In the genomic region with DNA sequence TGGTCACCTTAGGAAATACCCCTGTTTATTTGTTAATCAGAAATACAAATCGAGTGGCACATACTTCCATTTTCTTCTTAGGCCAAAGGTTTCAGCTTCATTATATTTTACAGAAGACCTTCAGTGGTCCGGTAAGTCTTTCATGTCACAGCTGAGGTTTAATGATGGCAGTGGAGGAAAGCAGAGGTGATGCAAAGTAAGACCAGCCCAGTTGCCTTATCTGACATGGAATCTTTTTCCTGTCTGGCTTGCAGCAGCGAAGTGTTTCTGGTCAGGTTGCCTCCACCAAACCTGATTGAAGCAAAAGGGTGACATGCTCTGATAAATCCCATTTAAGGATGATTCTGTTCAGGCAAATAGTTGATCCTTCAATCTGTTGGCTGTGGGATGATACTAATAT, we compare ENCODE assay signal across 20 cellular contexts.
A peak's percentile ranks its signal among the peaks of the same experiment; 100 is the strongest.
DNase-seq lines count a peak whose midpoint lies in the region; ATAC-seq and TF ChIP-seq lines count a peak whose summit lies in the region.
"Had no signal": no experiment of that assay in that cellular context is flagged by ENCODE, and none has a peak within 500 bp of the region (broad histone marks: within the 10 kb centered on the region; RNA-seq: fewer than 3 reads in every experiment).

No MANE protein-coding gene starts in this region.

- no peaks in the 10 kb centered on the region for H3K27me3 ChIP-seq in IMR-90 (ENCODE audit: control insufficient read depth, insufficient read depth, low read length)
- H3K27me3 ChIP-seq: hepatocyte, neural progenitor cell, tibial nerve had no signal

- ATAC-seq in IMR-90 (ENCODE audit: low read depth) (no peak), HG02571 (IDR thresholded peaks at IDR 0.05; ENCODE audit: unreplicated experiment) (no peak), GM18505 (IDR thresholded peaks at IDR 0.05; ENCODE audit: unreplicated experiment) (no peak)
- ATAC-seq: mucosa of descending colon had no signal

- no peak overlapping the region for H3K27ac ChIP-seq in IMR-90 (ENCODE audit: insufficient read depth, low read length)
- H3K27ac ChIP-seq: C4-2B, hepatocyte, neural progenitor cell, tibial nerve had no signal

- H3K56ac ChIP-seq in IMR-90 (ENCODE audit: extremely low read depth, insufficient read depth, low read length), result no peak overlapping the region; the same call in 1 of the 2 replicates

- H2BK5ac ChIP-seq in IMR-90 (ENCODE audit: low read depth, low read length, poor library complexity, severe bottlenecking), result no peak overlapping the region

- H3K9me3 Mint-ChIP-seq in activated naive CD4-positive, alpha-beta T cell treated with anti-CD3 and anti-CD28 coated beads, Interleukin-2, amount 50 U/mL, for 24 hours, result no peaks in the 10 kb centered on the region
- H3K9me3 Mint-ChIP-seq in activated T-helper 2 cell treated with anti-CD3 and anti-CD28 coated beads, Interferon-gamma antibody, Interleukin-2, Interleukin-4, amounts not matched to agents 10 μg/mL and 5 μg/mL and 100 μg/mL, durations not matched to agents 14 hours and 24 hours and 36 hours, result no peaks in the 10 kb centered on the region
- no peaks in the 10 kb centered on the region for H3K9me3 Mint-ChIP-seq in stimulated activated naive CD8-positive, alpha-beta T cell treated with anti-CD3 and anti-CD28 coated beads, Interleukin-15, Interleukin-2, amounts not matched to agents 100 ng/mL and 50 ng/mL, for 24 hours
- H3K9me3 Mint-ChIP-seq: dendritic cell treated with granulocyte-macrophage colony-stimulating factor and Interleukin-4, amounts not matched to agents 40 ng/mL and 50 ng/mL, for 4 days; neural progenitor cell had no signal

- H3K27ac Mint-ChIP-seq in activated naive CD4-positive, alpha-beta T cell treated with anti-CD3 and anti-CD28 coated beads, Interleukin-2, amount 50 U/mL, for 24 hours, result peak overlapping the region; percentile 17
- H3K27ac Mint-ChIP-seq in activated T-helper 2 cell treated with anti-CD3 and anti-CD28 coated beads, Interferon-gamma antibody, Interleukin-2, Interleukin-4, amounts not matched to agents 10 μg/mL and 5 μg/mL and 100 μg/mL, durations not matched to agents 14 hours and 24 hours and 36 hours, result peak overlapping the region; percentile 86
- H3K27ac Mint-ChIP-seq in stimulated activated naive CD8-positive, alpha-beta T cell treated with anti-CD3 and anti-CD28 coated beads, Interleukin-15, Interleukin-2, amounts not matched to agents 100 ng/mL and 50 ng/mL, for 24 hours, result peak overlapping the region; percentile 88
- H3K27ac Mint-ChIP-seq: dendritic cell treated with granulocyte-macrophage colony-stimulating factor and Interleukin-4, amounts not matched to agents 40 ng/mL and 50 ng/mL, for 4 days; neural progenitor cell; progenitor cell of endocrine pancreas had no signal

- peaks cover 0 to 8% of the 10 kb centered on the region in 2 experiments; a peak in 1 of 4 replicates for H3K79me1 ChIP-seq in IMR-90 (ENCODE audit: low read depth in 1 of 2, low read length in 2 of 2)

- no peak overlapping the region for H4K5ac ChIP-seq in IMR-90 (ENCODE audit: low read depth, low read length)

- peaks cover 5% of the 10 kb centered on the region for H3K9me1 ChIP-seq in IMR-90 (ENCODE audit: insufficient read depth, low read length)

- no peak overlapping the region for H3K23ac ChIP-seq in IMR-90 (ENCODE audit: low read depth, low read length)

- POLR2A ChIA-PET in IMR-90 (lab: Charles Lee; ENCODE audit: unreplicated experiment), result no interaction called here

- no peaks in the 10 kb centered on the region for H4K20me1 ChIP-seq in IMR-90 (ENCODE audit: insufficient read depth, low read length)

- H3K9me3 ChIP-seq in IMR-90 (ENCODE audit: control insufficient read depth, insufficient read depth, low read length), result no peaks in the 10 kb centered on the region
- H3K9me3 ChIP-seq: mucosa of descending colon, tibial nerve had no signal

- in situ Hi-C loops in IMR-90 (cut with MboI; ENCODE audit: low sequenced_read_pairs), result no loop called here

- H3K36me3 Mint-ChIP-seq in activated naive CD4-positive, alpha-beta T cell treated with anti-CD3 and anti-CD28 coated beads, Interleukin-2, amount 50 U/mL, for 24 hours, result peaks cover 15% of the 10 kb centered on the region
- peaks cover 37% of the 10 kb centered on the region for H3K36me3 Mint-ChIP-seq in activated T-helper 2 cell treated with anti-CD3 and anti-CD28 coated beads, Interferon-gamma antibody, Interleukin-2, Interleukin-4, amounts not matched to agents 10 μg/mL and 5 μg/mL and 100 μg/mL, durations not matched to agents 14 hours and 24 hours and 36 hours (ENCODE audit: low read depth)
- H3K36me3 Mint-ChIP-seq in stimulated activated naive CD8-positive, alpha-beta T cell treated with anti-CD3 and anti-CD28 coated beads, Interleukin-15, Interleukin-2, amounts not matched to agents 100 ng/mL and 50 ng/mL, for 24 hours (ENCODE audit: low read depth), result peaks cover 28% of the 10 kb centered on the region
- H3K36me3 Mint-ChIP-seq: neural progenitor cell had no signal

- peak overlapping the region; percentile 46; the same call in 1 of the 2 replicates for H4K91ac ChIP-seq in IMR-90 (ENCODE audit: insufficient read depth, low read depth, low read length)

- H2BK120ac ChIP-seq in IMR-90 (ENCODE audit: low read depth, low read length), result no peak overlapping the region

- H3K4me1 Mint-ChIP-seq in activated naive CD4-positive, alpha-beta T cell treated with anti-CD3 and anti-CD28 coated beads, Interleukin-2, amount 50 U/mL, for 24 hours, result peaks cover 43% of the 10 kb centered on the region
- peaks cover 76% of the 10 kb centered on the region for H3K4me1 Mint-ChIP-seq in activated T-helper 2 cell treated with anti-CD3 and anti-CD28 coated beads, Interferon-gamma antibody, Interleukin-2, Interleukin-4, amounts not matched to agents 10 μg/mL and 5 μg/mL and 100 μg/mL, durations not matched to agents 14 hours and 24 hours and 36 hours (ENCODE audit: low read depth)
- H3K4me1 Mint-ChIP-seq in stimulated activated naive CD8-positive, alpha-beta T cell treated with anti-CD3 and anti-CD28 coated beads, Interleukin-15, Interleukin-2, amounts not matched to agents 100 ng/mL and 50 ng/mL, for 24 hours (ENCODE audit: low read depth), result peaks cover 80% of the 10 kb centered on the region
- H3K4me1 Mint-ChIP-seq: neural progenitor cell had no signal

- dilution Hi-C loops in IMR-90 (cut with HindIII; ENCODE audit: low sequenced_read_pairs, unreplicated experiment), result no loop called here

- H2BK15ac ChIP-seq in IMR-90 (ENCODE audit: low read depth, low read length), result 0 out of 3 replicates have a peak overlapping the region, but pooled peaks have one; percentile 27

- no TSS peak for BruUV-seq in IMR-90 (replicated peaks; lab: Mats Ljungman, UMichigan)

- H3K27me3 Mint-ChIP-seq in activated naive CD4-positive, alpha-beta T cell treated with anti-CD3 and anti-CD28 coated beads, Interleukin-2, amount 50 U/mL, for 24 hours, result no peaks in the 10 kb centered on the region
- H3K27me3 Mint-ChIP-seq in activated T-helper 2 cell treated with anti-CD3 and anti-CD28 coated beads, Interferon-gamma antibody, Interleukin-2, Interleukin-4, amounts not matched to agents 10 μg/mL and 5 μg/mL and 100 μg/mL, durations not matched to agents 14 hours and 24 hours and 36 hours (ENCODE audit: low read depth), result no peaks in the 10 kb centered on the region
- no peaks in the 10 kb centered on the region for H3K27me3 Mint-ChIP-seq in stimulated activated naive CD8-positive, alpha-beta T cell treated with anti-CD3 and anti-CD28 coated beads, Interleukin-15, Interleukin-2, amounts not matched to agents 100 ng/mL and 50 ng/mL, for 24 hours
- H3K27me3 Mint-ChIP-seq: dendritic cell treated with granulocyte-macrophage colony-stimulating factor and Interleukin-4, amounts not matched to agents 40 ng/mL and 50 ng/mL, for 4 days; progenitor cell of endocrine pancreas had no signal

- H3K4ac ChIP-seq in IMR-90 (ENCODE audit: low read depth, low read length), result peak overlapping the region; percentile 65

- no peak overlapping the region for H3K4me2 ChIP-seq in IMR-90 (ENCODE audit: low read depth, low read length)
- H3K4me2 ChIP-seq: hepatocyte, neural progenitor cell had no signal

- TF ChIP-seq RAD21 in IMR-90 (IDR thresholded peaks at IDR 0.05; ENCODE audit: low read length), result no peak

- H3K4me1 ChIP-seq in IMR-90 (ENCODE audit: control insufficient read depth, insufficient read depth, low read length), result peaks cover 9% of the 10 kb centered on the region

- no peak for DNase-seq in activated naive CD4-positive, alpha-beta T cell treated with Interleukin-2 at 50 U/mL for 16 hours
- DNase-seq in IMR-90 (no peak), head of caudate nucleus (no peak)
- no peak for DNase-seq in activated T-helper 2 cell treated with anti-CD3 and anti-CD28 coated beads, Interferon-gamma antibody, Interleukin-2, Interleukin-4, amounts not matched to agents 10 μg/mL and 5 μg/mL and 100 μg/mL, durations not matched to agents 14 hours and 24 hours and 36 hours (ENCODE audit: low spot score)
- DNase-seq: activated CD4-positive, alpha-beta T cell treated with anti-CD3 and anti-CD28 coated beads for 4 hours; mucosa of descending colon; NCI-H1417; NCI-H524 treated with DMSO at 0.1 percent for 48 hours; stimulated activated CD4-positive, alpha-beta T cell treated with anti-CD3 and anti-CD28 coated beads, Interleukin-1b, Interleukin-23, amount 100 ng/mL, for 48 hours; stimulated activated naive CD4-positive, alpha-beta T cell treated with Interleukin-2 at 50 U/mL for 16 hours had no signal

- 100% methylated on average over 1 of the region's 3 CpGs; no CpG with 5 or more reads in 1 of the 2 experiments for WGBS in IMR-90 (ENCODE audit: extremely low coverage in 2 of 2, insufficient read length in 1 of 2), 2 experiments

- H3K4me3 ChIP-seq in IMR-90 (ENCODE audit: insufficient read depth, low read depth, low read length), result no peak overlapping the region
- H3K4me3 ChIP-seq: hepatocyte, mucosa of descending colon, neural progenitor cell, tibial nerve had no signal

- H3K18ac ChIP-seq in IMR-90 (ENCODE audit: low read depth, low read length), result no peak overlapping the region

- TF ChIP-seq POLR2A in IMR-90 (IDR thresholded peaks at IDR 0.05; ENCODE audit: low read depth, low read length), result no peak
- no peak for TF ChIP-seq POLR2A in GM18505 (IDR thresholded peaks at IDR 0.05; ENCODE audit: borderline replicate concordance, extremely low read depth, insufficient read depth, insufficient read length)

- peak overlapping the region; percentile 25; the same call in 1 of the 2 replicates for H3K14ac ChIP-seq in IMR-90 (replicated peaks; ENCODE audit: low read depth, low read length)

- H3K4me3 Mint-ChIP-seq in activated naive CD4-positive, alpha-beta T cell treated with anti-CD3 and anti-CD28 coated beads, Interleukin-2, amount 50 U/mL, for 24 hours, result no peak overlapping the region
- peak overlapping the region; percentile 46 for H3K4me3 Mint-ChIP-seq in activated T-helper 2 cell treated with anti-CD3 and anti-CD28 coated beads, Interferon-gamma antibody, Interleukin-2, Interleukin-4, amounts not matched to agents 10 μg/mL and 5 μg/mL and 100 μg/mL, durations not matched to agents 14 hours and 24 hours and 36 hours (ENCODE audit: low read depth)
- H3K4me3 Mint-ChIP-seq in stimulated activated naive CD8-positive, alpha-beta T cell treated with anti-CD3 and anti-CD28 coated beads, Interleukin-15, Interleukin-2, amounts not matched to agents 100 ng/mL and 50 ng/mL, for 24 hours, result peak overlapping the region; percentile 15
- H3K4me3 Mint-ChIP-seq: dendritic cell treated with granulocyte-macrophage colony-stimulating factor and Interleukin-4, amounts not matched to agents 40 ng/mL and 50 ng/mL, for 4 days; neural progenitor cell had no signal

- H3K9ac ChIP-seq in IMR-90 (ENCODE audit: low read depth, low read length), result no peak overlapping the region
- H3K9ac ChIP-seq: neural progenitor cell had no signal

- no peak overlapping the region for H2AK9ac ChIP-seq in IMR-90 (replicated peaks; ENCODE audit: low read depth, low read length, poor library complexity)

- peak overlapping the region; percentile 44; the same call in 1 of the 2 replicates for H2BK20ac ChIP-seq in IMR-90 (ENCODE audit: low read depth, low read length)

- no peak overlapping the region for H4K8ac ChIP-seq in IMR-90 (ENCODE audit: low read depth in 2 of 2, low read length in 2 of 2)

- peaks cover 5% of the 10 kb centered on the region for H3K36me3 ChIP-seq in IMR-90 (ENCODE audit: control insufficient read depth, insufficient read depth, low read length)
- H3K36me3 ChIP-seq: neural progenitor cell had no signal

- no peak for TF ChIP-seq CTCF in IMR-90 (conservative IDR thresholded peaks at IDR 0.05; ENCODE audit: low read depth, low read length)

- CTCF ChIA-PET in IMR-90 (lab: Yijun Ruan, JAX), result no interaction called here

- no peak overlapping the region; the same call in 1 of the 2 replicates for H2AK5ac ChIP-seq in IMR-90 (ENCODE audit: low read depth, low read length)

- no peak overlapping the region for H2AFZ ChIP-seq in IMR-90 (replicated peaks; ENCODE audit: low read length, poor library complexity)
- H2AFZ ChIP-seq: hepatocyte, neural progenitor cell had no signal

- intact Hi-C loops in IMR-90 (cut with micrococcal nuclease) (no loop called here), head of caudate nucleus (cut with DNase I) (no loop called here)
- intact Hi-C loops in activated T-helper 2 cell treated with anti-CD3 and anti-CD28 coated beads, Interferon-gamma antibody, Interleukin-2, Interleukin-4, amounts not matched to agents 10 μg/mL and 5 μg/mL and 100 μg/mL, durations not matched to agents 14 hours and 24 hours and 36 hours (cut with micrococcal nuclease), result loop anchor here (1.0 to 10.0 kb wide), 11 partner anchors 22 to 701 kb away; no protein-coding TSS in a partner anchor

Comparison
In these comparisons a context has a peak if more than half of its experiments do, and no peak if none do; other contexts are left out.
1. H3K27ac Mint-ChIP-seq: peak in every context shown above with its lines; median percentile 88 in stimulated activated naive CD8-positive, alpha-beta T cell treated with anti-CD3 and anti-CD28 coated beads, Interleukin-15, Interleukin-2, amounts not matched to agents 100 ng/mL and 50 ng/mL, for 24 hours; 86 in activated T-helper 2 cell treated with anti-CD3 and anti-CD28 coated beads, Interferon-gamma antibody, Interleukin-2, Interleukin-4, amounts not matched to agents 10 μg/mL and 5 μg/mL and 100 μg/mL, durations not matched to agents 14 hours and 24 hours and 36 hours; 17 in activated naive CD4-positive, alpha-beta T cell treated with anti-CD3 and anti-CD28 coated beads, Interleukin-2, amount 50 U/mL, for 24 hours.